8 cellular contexts compared by ENCODE assay signal in the genomic region with DNA sequence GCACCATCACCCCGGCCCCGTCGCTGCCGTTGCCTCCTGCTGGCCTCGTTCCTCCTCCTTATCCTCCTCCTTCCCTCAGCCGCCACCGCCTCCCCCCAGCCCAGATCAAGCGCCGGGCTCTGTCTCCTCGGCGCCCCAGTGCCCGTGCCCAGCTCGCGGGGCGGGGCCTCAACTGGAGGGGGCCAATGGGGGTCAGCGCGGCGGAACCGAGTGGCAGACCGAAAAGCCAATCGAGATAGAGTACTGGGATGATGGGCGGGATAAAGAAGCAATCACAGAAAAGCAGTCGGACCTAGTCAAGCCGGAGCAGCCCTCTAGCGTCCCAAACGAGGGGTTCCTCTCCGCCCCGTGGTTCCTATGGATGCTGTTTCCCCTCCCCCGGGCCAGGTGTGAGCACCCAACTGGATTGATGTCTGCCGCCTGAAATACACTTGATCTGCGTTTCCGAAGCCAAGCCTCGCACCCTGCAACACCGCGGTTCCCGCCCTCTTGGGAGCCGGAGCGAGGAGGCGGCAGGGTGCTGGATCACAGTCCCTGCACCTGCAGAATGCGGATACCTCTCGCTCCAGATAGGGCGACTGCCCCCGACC. TPM values are rescaled to one million over a fixed set of nuclear protein-coding genes. Genes with fewer than 3 reads are reported as not detected.
DNase-seq lines count a peak whose midpoint lies in the region; ATAC-seq and TF ChIP-seq lines count a peak whose summit lies in the region.

A gene (minus strand): TSS at position 121 of the 590 bp plus-strand sequence.

- H3K4me1 ChIP-seq in HUES6 (ENCODE audit: control insufficient read depth, insufficient read depth, low read length) (peaks cover 5% of the 10 kb centered on the region), Peyer's patch (peaks cover 0 to 25% (median 8%) of the 10 kb centered on the region in 4 donors), fibroblast of lung (ENCODE audit: control insufficient read depth, extremely low read depth, insufficient read depth, low read length) (peaks cover 2% of the 10 kb centered on the region)

- H3K4me3 ChIP-seq in HUES6 (ENCODE audit: low read depth, low read length), result peak within 1 kb of the TSS; percentile 70
- peak within 1 kb of the TSS; percentile 50 to 65 (median 56) for H3K4me3 ChIP-seq in Peyer's patch
- peak within 1 kb of the TSS; percentile 56 to 72 (median 62) for H3K4me3 ChIP-seq in fibroblast of lung (replicated peaks in 1 of 4; ENCODE audit: control extremely low read depth in 1 of 4, insufficient read depth in 1 of 4, low read depth in 3 of 4, low read length in 4 of 4)

- peak in 1 of 2 donors; percentile 17 for TF ChIP-seq POLR2A in Peyer's patch (IDR thresholded peaks at IDR 0.05)

- no peaks in the 10 kb centered on the region for H4K20me1 ChIP-seq in fibroblast of lung (ENCODE audit: control insufficient read depth, extremely low read depth, insufficient read depth, low read length)

- peak within 1 kb of the TSS; percentile 97 for H3K4me2 ChIP-seq in fibroblast of lung (ENCODE audit: extremely low read depth, insufficient read depth, low read length)

- H2AFZ ChIP-seq in fibroblast of lung (ENCODE audit: low read length), result peak within 1 kb of the TSS; percentile 93

- H3K9ac ChIP-seq in HUES6 (ENCODE audit: low read length) (peak within 1 kb of the TSS; percentile 1), fibroblast of lung (ENCODE audit: insufficient read depth, low read length) (peak within 1 kb of the TSS; percentile 44)

- no peaks in the 10 kb centered on the region for H3K36me3 ChIP-seq in HUES6 (ENCODE audit: control insufficient read depth, insufficient read depth, low read length)
- H3K36me3 ChIP-seq in Peyer's patch, result no peaks in the 10 kb centered on the region
- H3K36me3 ChIP-seq in fibroblast of lung (ENCODE audit: control insufficient read depth, insufficient read depth, low read length), result no peaks in the 10 kb centered on the region

- in situ Hi-C loops in Caki2 (cut with HindIII; ENCODE audit: low pct_unique_long_range_greater_than_20kb, low sequenced_read_pairs), result no loop called here

- H3K27me3 ChIP-seq in HUES6 (ENCODE audit: control insufficient read depth, insufficient read depth, low read length) (peaks cover 26% of the 10 kb centered on the region), Peyer's patch (peaks cover 0 to 11% of the 10 kb centered on the region in 2 donors), fibroblast of lung (ENCODE audit: control insufficient read depth, insufficient read depth, low read length) (no peaks in the 10 kb centered on the region)

- peak; percentile 93 for DNase-seq in Caki2 (ENCODE audit: low read depth)
- peak; percentile 84 to 92 (median 90) for DNase-seq in Peyer's patch
- peak; percentile 74 to 75 for DNase-seq in activated T-helper 1 cell treated with anti-CD3 and anti-CD28 coated beads, Interleukin-2, amount 50 U/mL, for 16 hours (ENCODE audit: low read depth in 1 of 2, low spot score in 1 of 2)
- DNase-seq in fibroblast of lung (ENCODE audit: low read depth in 2 of 2), result peak; percentile 96
- peak; percentile 96 for DNase-seq in myocyte (ENCODE audit: low read depth)
- peak; percentile 69 for DNase-seq in stimulated activated CD8-positive, alpha-beta memory T cell treated with anti-CD3 and anti-CD28 coated beads, Interleukin-7, amount 100 ng/mL, for 24 hours (ENCODE audit: low read depth)

- no peak within 1 kb of the TSS for H3K27ac ChIP-seq in HUES6 (ENCODE audit: low read depth, low read length)
- peak within 1 kb of the TSS in 3 of 4 donors; percentile 49 to 76 (median 52) for H3K27ac ChIP-seq in Peyer's patch
- H3K27ac ChIP-seq in fibroblast of lung (ENCODE audit: insufficient read depth, low read length), result peak within 1 kb of the TSS; percentile 40

- H3K9me3 ChIP-seq in HUES6 (ENCODE audit: control insufficient read depth, insufficient read depth, low read depth, low read length) (no peaks in the 10 kb centered on the region), Peyer's patch (no peaks in the 10 kb centered on the region), fibroblast of lung (ENCODE audit: control insufficient read depth, insufficient read depth, low read depth, low read length) (no peaks in the 10 kb centered on the region)

- ATAC-seq in GM21515 (IDR thresholded peaks at IDR 0.05; ENCODE audit: unreplicated experiment), result peak; percentile 98

- TF ChIP-seq CTCF in Peyer's patch (IDR thresholded peaks at IDR 0.05) (peak in 5 of 6 experiments; percentile 12 to 51 (median 33)), fibroblast of lung (conservative IDR thresholded peaks at IDR 0.05 in 1 of 2, IDR thresholded peaks at IDR 0.05 in 1 of 2; ENCODE audit: low read depth in 1 of 2, low read length in 2 of 2) (peak; percentile 62 to 66)

- H3K79me2 ChIP-seq in fibroblast of lung (ENCODE audit: control insufficient read depth, insufficient read depth, low read length), result peaks cover 9% of the 10 kb centered on the region

RNA-seq across cellular contexts. Expression of the gene that starts here (rescaled TPM):
- 0.51 and 4.0 TPM in 2 replicates for total RNA-seq in Caki2 (2014; rRNA removed; shearing (Covaris generic); ENCODE audit: low replicate concordance)
- total RNA-seq in Peyer's patch (1 to 10 TPM in 1 of 4 donors, under 1 TPM in 2, not detected in 1; 0.54 to 5.0 (median 0.57) TPM), fibroblast of lung (1.3 and 4.3 TPM in 2 replicates), myocyte (2.2 TPM in 2 replicates)
- polyA plus RNA-seq in fibroblast of lung, result 1.9 and 4.8 TPM in 2 replicates
- 0.97 and 3.8 TPM in 2 replicates for polyA plus RNA-seq in fibroblast of lung (2012)
- polyA minus RNA-seq in fibroblast of lung (ENCODE audit: low replicate concordance), result 6.7 and 32.6 TPM in 2 replicates
- polyA plus RNA-seq in myocyte (2012), result 1.3 TPM
